In genomic region chr12:48882325-48882687, GRCh38 we compare ENCODE assay signal across 10 cellular contexts. TPM values are rescaled to one million over a fixed set of nuclear protein-coding genes. Genes with fewer than 3 reads are reported as not detected.
DNase-seq lines count a peak whose midpoint lies in the region; ATAC-seq and TF ChIP-seq lines count a peak whose summit lies in the region.
"Had no signal": no experiment of that assay in that cellular context is flagged by ENCODE, and none has a peak within 500 bp of the region (broad histone marks: within the 10 kb centered on the region; RNA-seq: fewer than 3 reads in every experiment).

No MANE protein-coding gene starts in this region.

- peak overlapping the region in 2 of 4 donors; percentile 48 to 60 for H3K27ac ChIP-seq in gastroesophageal sphincter
- H3K27ac ChIP-seq in muscle layer of duodenum (ENCODE audit: low read length): peak overlapping the region; percentile 47

- peak; percentile 50 for DNase-seq in AG20443 (ENCODE audit: low spot score)
- no peak for DNase-seq in Ammon's horn (ENCODE audit: low spot score)
- no peak for DNase-seq in mesenteric fat pad (ENCODE audit: low spot score)
- DNase-seq: activated T-cell treated with anti-CD3 and anti-CD28 coated beads, Interleukin-2, amount 50 U/mL, for 1 hour; NCI-H1048 had no signal

- H3K36me3 ChIP-seq in gastroesophageal sphincter (no peaks in the 10 kb centered on the region), muscle layer of duodenum (ENCODE audit: control insufficient read depth in 1 of 2, insufficient read depth in 2 of 2, low read length in 2 of 2) (no peaks in the 10 kb centered on the region)

- H3K4me1 ChIP-seq in gastroesophageal sphincter (peaks cover 0 to 19% (median 0%) of the 10 kb centered on the region in 3 donors), muscle layer of duodenum (ENCODE audit: control insufficient read depth in 1 of 2, insufficient read depth in 2 of 2, low read length in 2 of 2) (peaks cover 0 to 4% of the 10 kb centered on the region in 2 donors)

- ATAC-seq in gastroesophageal sphincter: peak; percentile 48
- no peak for ATAC-seq in HG03457 (IDR thresholded peaks at IDR 0.05; ENCODE audit: unreplicated experiment)
- ATAC-seq in HG02763 (IDR thresholded peaks at IDR 0.05; ENCODE audit: unreplicated experiment): no peak

- no peak for TF ChIP-seq POLR2A in gastroesophageal sphincter (IDR thresholded peaks at IDR 0.05)

- H3K4me3 ChIP-seq in WI38 (ENCODE audit: low read depth, low read length) (peak overlapping the region; percentile 11), gastroesophageal sphincter (peak overlapping the region in 1 of 2 donors; percentile 24), muscle layer of duodenum (ENCODE audit: low read depth in 1 of 2, low read length in 2 of 2) (peak overlapping the region; percentile 17 to 23)

- H3K27me3 ChIP-seq in gastroesophageal sphincter (peaks cover 43% of the 10 kb centered on the region), muscle layer of duodenum (ENCODE audit: low read depth, low read length) (peaks cover 8% of the 10 kb centered on the region)

- TF ChIP-seq EP300 in gastroesophageal sphincter (IDR thresholded peaks at IDR 0.05): no peak

- TF ChIP-seq CTCF in WI38 (IDR thresholded peaks at IDR 0.05; ENCODE audit: low read depth, low read length) (no peak), gastroesophageal sphincter (IDR thresholded peaks at IDR 0.05) (no peak)

- WGBS in gastroesophageal sphincter (ENCODE audit: low coverage in 1 of 2), 2 donors: 7 to 14% methylated on average over 5 to 9 of the region's 10 CpGs

- H3K9me3 ChIP-seq in gastroesophageal sphincter (no peaks in the 10 kb centered on the region), muscle layer of duodenum (ENCODE audit: control insufficient read depth in 1 of 2, low read length in 2 of 2) (no peaks in the 10 kb centered on the region)

RNA-seq across cellular contexts. Expression of gene RND1, which starts 16.6 kb away (rescaled TPM):
- 1 to 10 TPM in 1 of 4 donors, under 1 TPM in 1, not detected in 2; 0.19 to 1.9 TPM for total RNA-seq in gastroesophageal sphincter
- 4.7 TPM for total RNA-seq in mesenteric fat pad

RNA-seq across cellular contexts. Expression of gene DDX23, which starts 30.3 kb away (rescaled TPM):
- total RNA-seq in gastroesophageal sphincter (10 to 100 TPM; 66.8 to 85.8 (median 73.0) TPM), mesenteric fat pad (45.1 TPM)

RNA-seq across cellular contexts. Expression of gene FKBP11, which starts 43.0 kb away (rescaled TPM):
- total RNA-seq in gastroesophageal sphincter (1 to 10 TPM; 3.4 to 8.3 (median 7.1) TPM), mesenteric fat pad (34.2 TPM)
